2 cellular contexts compared by ENCODE assay signal in the genomic region with DNA sequence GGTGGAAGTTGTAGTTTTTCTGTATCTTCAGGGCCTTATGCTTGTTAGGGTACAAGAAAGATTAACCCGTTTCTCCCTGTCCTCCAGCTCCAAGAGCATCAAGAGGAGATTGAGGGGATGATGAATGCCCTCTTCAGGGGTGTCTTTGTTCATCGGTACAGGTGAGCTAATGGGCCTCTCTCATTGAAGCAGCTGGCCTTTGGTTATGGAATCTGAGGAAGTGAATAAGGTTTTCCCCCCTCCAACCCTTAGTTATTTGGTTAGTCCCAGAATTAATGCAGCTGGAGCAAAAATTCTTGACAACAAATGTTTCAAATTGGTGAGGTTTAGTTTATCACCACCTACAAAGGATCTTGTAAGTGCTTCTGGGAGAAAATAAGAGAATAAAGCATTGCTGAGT.
TF ChIP-seq lines count a peak whose summit lies in the region.

No MANE protein-coding gene starts in this region.

TF ChIP-seq in GM23338, 12 proteins besides CTCF, POLR2A, EP300 and RAD21:
- TF ChIP-seq, protein P1, sequence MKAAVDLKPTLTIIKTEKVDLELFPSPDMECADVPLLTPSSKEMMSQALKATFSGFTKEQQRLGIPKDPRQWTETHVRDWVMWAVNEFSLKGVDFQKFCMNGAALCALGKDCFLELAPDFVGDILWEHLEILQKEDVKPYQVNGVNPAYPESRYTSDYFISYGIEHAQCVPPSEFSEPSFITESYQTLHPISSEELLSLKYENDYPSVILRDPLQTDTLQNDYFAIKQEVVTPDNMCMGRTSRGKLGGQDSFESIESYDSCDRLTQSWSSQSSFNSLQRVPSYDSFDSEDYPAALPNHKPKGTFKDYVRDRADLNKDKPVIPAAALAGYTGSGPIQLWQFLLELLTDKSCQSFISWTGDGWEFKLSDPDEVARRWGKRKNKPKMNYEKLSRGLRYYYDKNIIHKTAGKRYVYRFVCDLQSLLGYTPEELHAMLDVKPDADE (IDR thresholded peaks at IDR 0.05), result no peak
- TF ChIP-seq ZNF114 (CRISPR knock-in tag; IDR thresholded peaks at IDR 0.05) (no peak), NANOG (IDR thresholded peaks at IDR 0.05; ENCODE audit: borderline replicate concordance) (no peak), STAT1 (IDR thresholded peaks at IDR 0.05; ENCODE audit: unreplicated experiment) (no peak), EZH2phosphoT487 (IDR thresholded peaks at IDR 0.05; ENCODE audit: unreplicated experiment) (no peak), EZH2 (IDR thresholded peaks at IDR 0.05; ENCODE audit: low read depth, unreplicated experiment) (no peak), CREB1 (CRISPR knock-in tag; IDR thresholded peaks at IDR 0.05; ENCODE audit: low read depth) (no peak), ZNF331 (CRISPR knock-in tag; IDR thresholded peaks at IDR 0.05; ENCODE audit: low read depth) (no peak)
- TF ChIP-seq, protein P2, sequence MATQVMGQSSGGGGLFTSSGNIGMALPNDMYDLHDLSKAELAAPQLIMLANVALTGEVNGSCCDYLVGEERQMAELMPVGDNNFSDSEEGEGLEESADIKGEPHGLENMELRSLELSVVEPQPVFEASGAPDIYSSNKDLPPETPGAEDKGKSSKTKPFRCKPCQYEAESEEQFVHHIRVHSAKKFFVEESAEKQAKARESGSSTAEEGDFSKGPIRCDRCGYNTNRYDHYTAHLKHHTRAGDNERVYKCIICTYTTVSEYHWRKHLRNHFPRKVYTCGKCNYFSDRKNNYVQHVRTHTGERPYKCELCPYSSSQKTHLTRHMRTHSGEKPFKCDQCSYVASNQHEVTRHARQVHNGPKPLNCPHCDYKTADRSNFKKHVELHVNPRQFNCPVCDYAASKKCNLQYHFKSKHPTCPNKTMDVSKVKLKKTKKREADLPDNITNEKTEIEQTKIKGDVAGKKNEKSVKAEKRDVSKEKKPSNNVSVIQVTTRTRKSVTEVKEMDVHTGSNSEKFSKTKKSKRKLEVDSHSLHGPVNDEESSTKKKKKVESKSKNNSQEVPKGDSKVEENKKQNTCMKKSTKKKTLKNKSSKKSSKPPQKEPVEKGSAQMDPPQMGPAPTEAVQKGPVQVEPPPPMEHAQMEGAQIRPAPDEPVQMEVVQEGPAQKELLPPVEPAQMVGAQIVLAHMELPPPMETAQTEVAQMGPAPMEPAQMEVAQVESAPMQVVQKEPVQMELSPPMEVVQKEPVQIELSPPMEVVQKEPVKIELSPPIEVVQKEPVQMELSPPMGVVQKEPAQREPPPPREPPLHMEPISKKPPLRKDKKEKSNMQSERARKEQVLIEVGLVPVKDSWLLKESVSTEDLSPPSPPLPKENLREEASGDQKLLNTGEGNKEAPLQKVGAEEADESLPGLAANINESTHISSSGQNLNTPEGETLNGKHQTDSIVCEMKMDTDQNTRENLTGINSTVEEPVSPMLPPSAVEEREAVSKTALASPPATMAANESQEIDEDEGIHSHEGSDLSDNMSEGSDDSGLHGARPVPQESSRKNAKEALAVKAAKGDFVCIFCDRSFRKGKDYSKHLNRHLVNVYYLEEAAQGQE (IDR thresholded peaks at IDR 0.05; ENCODE audit: unreplicated experiment), result no peak
- TF ChIP-seq, protein P3, sequence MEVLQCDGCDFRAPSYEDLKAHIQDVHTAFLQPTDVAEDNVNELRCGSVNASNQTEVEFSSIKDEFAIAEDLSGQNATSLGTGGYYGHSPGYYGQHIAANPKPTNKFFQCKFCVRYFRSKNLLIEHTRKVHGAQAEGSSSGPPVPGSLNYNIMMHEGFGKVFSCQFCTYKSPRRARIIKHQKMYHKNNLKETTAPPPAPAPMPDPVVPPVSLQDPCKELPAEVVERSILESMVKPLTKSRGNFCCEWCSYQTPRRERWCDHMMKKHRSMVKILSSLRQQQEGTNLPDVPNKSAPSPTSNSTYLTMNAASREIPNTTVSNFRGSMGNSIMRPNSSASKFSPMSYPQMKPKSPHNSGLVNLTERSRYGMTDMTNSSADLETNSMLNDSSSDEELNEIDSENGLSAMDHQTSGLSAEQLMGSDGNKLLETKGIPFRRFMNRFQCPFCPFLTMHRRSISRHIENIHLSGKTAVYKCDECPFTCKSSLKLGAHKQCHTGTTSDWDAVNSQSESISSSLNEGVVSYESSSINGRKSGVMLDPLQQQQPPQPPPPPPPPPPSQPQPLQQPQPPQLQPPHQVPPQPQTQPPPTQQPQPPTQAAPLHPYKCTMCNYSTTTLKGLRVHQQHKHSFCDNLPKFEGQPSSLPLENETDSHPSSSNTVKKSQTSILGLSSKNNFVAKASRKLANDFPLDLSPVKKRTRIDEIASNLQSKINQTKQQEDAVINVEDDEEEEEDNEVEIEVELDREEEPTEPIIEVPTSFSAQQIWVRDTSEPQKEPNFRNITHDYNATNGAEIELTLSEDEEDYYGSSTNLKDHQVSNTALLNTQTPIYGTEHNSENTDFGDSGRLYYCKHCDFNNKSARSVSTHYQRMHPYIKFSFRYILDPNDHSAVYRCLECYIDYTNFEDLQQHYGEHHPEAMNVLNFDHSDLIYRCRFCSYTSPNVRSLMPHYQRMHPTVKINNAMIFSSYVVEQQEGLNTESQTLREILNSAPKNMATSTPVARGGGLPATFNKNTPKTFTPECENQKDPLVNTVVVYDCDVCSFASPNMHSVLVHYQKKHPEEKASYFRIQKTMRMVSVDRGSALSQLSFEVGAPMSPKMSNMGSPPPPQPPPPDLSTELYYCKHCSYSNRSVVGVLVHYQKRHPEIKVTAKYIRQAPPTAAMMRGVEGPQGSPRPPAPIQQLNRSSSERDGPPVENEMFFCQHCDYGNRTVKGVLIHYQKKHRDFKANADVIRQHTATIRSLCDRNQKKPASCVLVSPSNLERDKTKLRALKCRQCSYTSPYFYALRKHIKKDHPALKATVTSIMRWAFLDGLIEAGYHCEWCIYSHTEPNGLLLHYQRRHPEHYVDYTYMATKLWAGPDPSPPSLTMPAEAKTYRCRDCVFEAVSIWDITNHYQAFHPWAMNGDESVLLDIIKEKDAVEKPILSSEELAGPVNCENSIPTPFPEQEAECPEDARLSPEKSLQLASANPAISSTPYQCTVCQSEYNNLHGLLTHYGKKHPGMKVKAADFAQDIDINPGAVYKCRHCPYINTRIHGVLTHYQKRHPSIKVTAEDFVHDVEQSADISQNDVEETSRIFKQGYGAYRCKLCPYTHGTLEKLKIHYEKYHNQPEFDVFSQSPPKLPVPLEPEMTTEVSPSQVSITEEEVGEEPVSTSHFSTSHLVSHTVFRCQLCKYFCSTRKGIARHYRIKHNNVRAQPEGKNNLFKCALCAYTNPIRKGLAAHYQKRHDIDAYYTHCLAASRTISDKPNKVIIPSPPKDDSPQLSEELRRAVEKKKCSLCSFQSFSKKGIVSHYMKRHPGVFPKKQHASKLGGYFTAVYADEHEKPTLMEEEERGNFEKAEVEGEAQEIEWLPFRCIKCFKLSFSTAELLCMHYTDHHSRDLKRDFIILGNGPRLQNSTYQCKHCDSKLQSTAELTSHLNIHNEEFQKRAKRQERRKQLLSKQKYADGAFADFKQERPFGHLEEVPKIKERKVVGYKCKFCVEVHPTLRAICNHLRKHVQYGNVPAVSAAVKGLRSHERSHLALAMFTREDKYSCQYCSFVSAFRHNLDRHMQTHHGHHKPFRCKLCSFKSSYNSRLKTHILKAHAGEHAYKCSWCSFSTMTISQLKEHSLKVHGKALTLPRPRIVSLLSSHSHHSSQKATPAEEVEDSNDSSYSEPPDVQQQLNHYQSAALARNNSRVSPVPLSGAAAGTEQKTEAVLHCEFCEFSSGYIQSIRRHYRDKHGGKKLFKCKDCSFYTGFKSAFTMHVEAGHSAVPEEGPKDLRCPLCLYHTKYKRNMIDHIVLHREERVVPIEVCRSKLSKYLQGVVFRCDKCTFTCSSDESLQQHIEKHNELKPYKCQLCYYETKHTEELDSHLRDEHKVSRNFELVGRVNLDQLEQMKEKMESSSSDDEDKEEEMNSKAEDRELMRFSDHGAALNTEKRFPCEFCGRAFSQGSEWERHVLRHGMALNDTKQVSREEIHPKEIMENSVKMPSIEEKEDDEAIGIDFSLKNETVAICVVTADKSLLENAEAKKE (CRISPR knock-in tag; IDR thresholded peaks at IDR 0.05), result no peak

TF ChIP-seq in WTC11, 78 proteins besides CTCF, POLR2A, EP300 and RAD21 (continued from another document):
- TF ChIP-seq, protein P4, sequence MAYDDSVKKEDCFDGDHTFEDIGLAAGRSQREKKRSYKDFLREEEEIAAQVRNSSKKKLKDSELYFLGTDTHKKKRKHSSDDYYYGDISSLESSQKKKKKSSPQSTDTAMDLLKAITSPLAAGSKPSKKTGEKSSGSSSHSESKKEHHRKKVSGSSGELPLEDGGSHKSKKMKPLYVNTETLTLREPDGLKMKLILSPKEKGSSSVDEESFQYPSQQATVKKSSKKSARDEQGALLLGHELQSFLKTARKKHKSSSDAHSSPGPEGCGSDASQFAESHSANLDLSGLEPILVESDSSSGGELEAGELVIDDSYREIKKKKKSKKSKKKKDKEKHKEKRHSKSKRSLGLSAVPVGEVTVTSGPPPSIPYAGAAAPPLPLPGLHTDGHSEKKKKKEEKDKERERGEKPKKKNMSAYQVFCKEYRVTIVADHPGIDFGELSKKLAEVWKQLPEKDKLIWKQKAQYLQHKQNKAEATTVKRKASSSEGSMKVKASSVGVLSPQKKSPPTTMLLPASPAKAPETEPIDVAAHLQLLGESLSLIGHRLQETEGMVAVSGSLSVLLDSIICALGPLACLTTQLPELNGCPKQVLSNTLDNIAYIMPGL (CRISPR knock-in tag; IDR thresholded peaks at IDR 0.05), result no peak
- TF ChIP-seq HMGA2 (CRISPR knock-in tag; IDR thresholded peaks at IDR 0.05) (no peak), TEAD4 (CRISPR knock-in tag; IDR thresholded peaks at IDR 0.05) (no peak)
- TF ChIP-seq, protein P5, sequence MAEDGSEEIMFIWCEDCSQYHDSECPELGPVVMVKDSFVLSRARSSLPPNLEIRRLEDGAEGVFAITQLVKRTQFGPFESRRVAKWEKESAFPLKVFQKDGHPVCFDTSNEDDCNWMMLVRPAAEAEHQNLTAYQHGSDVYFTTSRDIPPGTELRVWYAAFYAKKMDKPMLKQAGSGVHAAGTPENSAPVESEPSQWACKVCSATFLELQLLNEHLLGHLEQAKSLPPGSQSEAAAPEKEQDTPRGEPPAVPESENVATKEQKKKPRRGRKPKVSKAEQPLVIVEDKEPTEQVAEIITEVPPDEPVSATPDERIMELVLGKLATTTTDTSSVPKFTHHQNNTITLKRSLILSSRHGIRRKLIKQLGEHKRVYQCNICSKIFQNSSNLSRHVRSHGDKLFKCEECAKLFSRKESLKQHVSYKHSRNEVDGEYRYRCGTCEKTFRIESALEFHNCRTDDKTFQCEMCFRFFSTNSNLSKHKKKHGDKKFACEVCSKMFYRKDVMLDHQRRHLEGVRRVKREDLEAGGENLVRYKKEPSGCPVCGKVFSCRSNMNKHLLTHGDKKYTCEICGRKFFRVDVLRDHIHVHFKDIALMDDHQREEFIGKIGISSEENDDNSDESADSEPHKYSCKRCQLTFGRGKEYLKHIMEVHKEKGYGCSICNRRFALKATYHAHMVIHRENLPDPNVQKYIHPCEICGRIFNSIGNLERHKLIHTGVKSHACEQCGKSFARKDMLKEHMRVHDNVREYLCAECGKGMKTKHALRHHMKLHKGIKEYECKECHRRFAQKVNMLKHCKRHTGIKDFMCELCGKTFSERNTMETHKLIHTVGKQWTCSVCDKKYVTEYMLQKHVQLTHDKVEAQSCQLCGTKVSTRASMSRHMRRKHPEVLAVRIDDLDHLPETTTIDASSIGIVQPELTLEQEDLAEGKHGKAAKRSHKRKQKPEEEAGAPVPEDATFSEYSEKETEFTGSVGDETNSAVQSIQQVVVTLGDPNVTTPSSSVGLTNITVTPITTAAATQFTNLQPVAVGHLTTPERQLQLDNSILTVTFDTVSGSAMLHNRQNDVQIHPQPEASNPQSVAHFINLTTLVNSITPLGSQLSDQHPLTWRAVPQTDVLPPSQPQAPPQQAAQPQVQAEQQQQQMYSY (CRISPR knock-in tag; IDR thresholded peaks at IDR 0.05), result no peak
